10 cellular contexts compared by ENCODE assay signal in genomic region chr4:174512745-174513144, GRCh38. TPM values are rescaled to one million over a fixed set of nuclear protein-coding genes. Genes with fewer than 3 reads are reported as not detected.
"Had no signal": no experiment of that assay in that cellular context is flagged by ENCODE, and none has a peak within 500 bp of the region (broad histone marks: within the 10 kb centered on the region; RNA-seq: fewer than 3 reads in every experiment).

No MANE protein-coding gene starts in this region.

- H3K36me3 ChIP-seq: HAP-1 had no signal

- ATAC-seq: HCT116, K562 had no signal

- H3K4me3 Mint-ChIP-seq: HFFc6 had no signal

- DNase-seq: GM23248, GOT3, H7, HFFc6, IMR-90, KG1 had no signal

- H3K4me1 ChIP-seq: HAP-1 had no signal

- H3K9ac ChIP-seq: GM23248 had no signal

- FAIRE-seq: K562 had no signal

- H3K27ac Mint-ChIP-seq: HFFc6 had no signal

- H3K27ac ChIP-seq: GM23248, HL-60 had no signal

- H2AFZ ChIP-seq: GM23248 had no signal

- H3K4me3 ChIP-seq: GM23248, HAP-1, K562 had no signal

- H3K9me3 ChIP-seq: HAP-1 had no signal

RNA-seq across cellular contexts. Expression of gene HPGD, which starts 9.5 kb away (rescaled TPM):
- total RNA-seq: GM23248, HFFc6, IMR-90 had no signal
- polyA plus RNA-seq: GM23248, IMR-90 had no signal
